In genomic region chrX:105618393-105619101, GRCh38 we compare ENCODE assay signal across 13 cellular contexts.
DNase-seq lines count a peak whose midpoint lies in the region; ATAC-seq and TF ChIP-seq lines count a peak whose summit lies in the region.
"Had no signal": no experiment of that assay in that cellular context is flagged by ENCODE, and none has a peak within 500 bp of the region (broad histone marks: within the 10 kb centered on the region; RNA-seq: fewer than 3 reads in every experiment).

No MANE protein-coding gene starts in this region.

- H2AFZ ChIP-seq in smooth muscle cell (ENCODE audit: low read depth) = no peak overlapping the region
- H2AFZ ChIP-seq: GM23248 had no signal

- H3K27me3 ChIP-seq in foreskin keratinocyte (no peaks in the 10 kb centered on the region), smooth muscle cell (ENCODE audit: low read depth) (no peaks in the 10 kb centered on the region), brain microvascular endothelial cell (replicated peaks) (no peaks in the 10 kb centered on the region)

- no peaks in the 10 kb centered on the region for H3K9me3 ChIP-seq in smooth muscle cell (replicated peaks; ENCODE audit: low read depth)

- DNase-seq in HuH-7 (ENCODE audit: low spot score) = peak; percentile 2
- peak; percentile 75 for DNase-seq in SK-MEL-5 (ENCODE audit: low read depth, low spot score)
- DNase-seq in foreskin keratinocyte = peak in 1 of 2 donors; percentile 16
- DNase-seq in smooth muscle cell (lab: John Stamatoyannopoulos, UW; ENCODE audit: unreplicated experiment) = no peak
- no peak for DNase-seq in brain microvascular endothelial cell
- no peak for DNase-seq in SIG-M5 (lab: John Stamatoyannopoulos, UW)
- no peak for DNase-seq in Right ventricle myocardium inferior (ENCODE audit: missing footprints)
- DNase-seq: GDM1, GM23248, KG1, NCI-H226, NCI-H524 treated with DMSO at 0.1 percent for 48 hours had no signal

- WGBS in smooth muscle cell (ENCODE audit: low lambda C conversion rate) = 78% methylated on average over 3 of the region's 3 CpGs

- H4K20me1 ChIP-seq in smooth muscle cell (ENCODE audit: low read depth) = no peaks in the 10 kb centered on the region

- no peak overlapping the region for H3K9ac ChIP-seq in smooth muscle cell (ENCODE audit: low read depth)
- H3K9ac ChIP-seq: GM23248 had no signal

- H3K4me1 ChIP-seq in foreskin keratinocyte (no peaks in the 10 kb centered on the region), smooth muscle cell (ENCODE audit: low read depth) (no peaks in the 10 kb centered on the region)

- H3K27ac ChIP-seq in foreskin keratinocyte (no peak overlapping the region), smooth muscle cell (ENCODE audit: low read depth) (peak overlapping the region; percentile 24), brain microvascular endothelial cell (no peak overlapping the region)
- H3K27ac ChIP-seq: GM23248 had no signal

- no peaks in the 10 kb centered on the region for H3K79me2 ChIP-seq in smooth muscle cell (ENCODE audit: low read depth)

- H3K36me3 ChIP-seq in smooth muscle cell (ENCODE audit: low read depth) (no peaks in the 10 kb centered on the region), brain microvascular endothelial cell (replicated peaks) (no peaks in the 10 kb centered on the region)

- no peak overlapping the region for H3K4me2 ChIP-seq in smooth muscle cell

- TF ChIP-seq CTCF in foreskin keratinocyte (conservative IDR thresholded peaks at IDR 0.05) = no peak
- TF ChIP-seq CTCF in smooth muscle cell (IDR thresholded peaks at IDR 0.05; ENCODE audit: borderline replicate concordance, insufficient read depth, poor library complexity, severe bottlenecking) = no peak
- TF ChIP-seq CTCF in brain microvascular endothelial cell (IDR thresholded peaks at IDR 0.05; ENCODE audit: low read depth, low read length, missing control alignments) = no peak

- intact Hi-C loops in Right ventricle myocardium inferior (cut with DNase I) = no loop called here

- in situ Hi-C loops in SK-MEL-5 (cut with HindIII; ENCODE audit: low pct_unique_long_range_greater_than_20kb, low sequenced_read_pairs) (no loop called here), brain microvascular endothelial cell (cut with HindIII; ENCODE audit: low pct_ligation_motif_present, low sequenced_read_pairs) (no loop called here)

- peak; percentile 52 for ATAC-seq in foreskin keratinocyte
- ATAC-seq in Right ventricle myocardium inferior = no peak
- ATAC-seq: GM12878 had no signal

- no peak overlapping the region for H3K4me3 ChIP-seq in smooth muscle cell
- H3K4me3 ChIP-seq in brain microvascular endothelial cell (ENCODE audit: low read depth, low read length) = no peak overlapping the region
- H3K4me3 ChIP-seq: GM12878, GM23248 had no signal

- H3F3A ChIP-seq in smooth muscle cell (ENCODE audit: low read depth) = no peaks in the 10 kb centered on the region

Comparison
In these comparisons a context has a peak if more than half of its experiments do, and no peak if none do; other contexts are left out.
1. DNase-seq: peak in HuH-7 (single experiment) and SK-MEL-5 (single experiment); none in smooth muscle cell (single experiment), brain microvascular endothelial cell (single experiment), SIG-M5 (single experiment) and Right ventricle myocardium inferior (single experiment).